Comparison of ENCODE assay signal across 24 cellular contexts in the genomic region with DNA sequence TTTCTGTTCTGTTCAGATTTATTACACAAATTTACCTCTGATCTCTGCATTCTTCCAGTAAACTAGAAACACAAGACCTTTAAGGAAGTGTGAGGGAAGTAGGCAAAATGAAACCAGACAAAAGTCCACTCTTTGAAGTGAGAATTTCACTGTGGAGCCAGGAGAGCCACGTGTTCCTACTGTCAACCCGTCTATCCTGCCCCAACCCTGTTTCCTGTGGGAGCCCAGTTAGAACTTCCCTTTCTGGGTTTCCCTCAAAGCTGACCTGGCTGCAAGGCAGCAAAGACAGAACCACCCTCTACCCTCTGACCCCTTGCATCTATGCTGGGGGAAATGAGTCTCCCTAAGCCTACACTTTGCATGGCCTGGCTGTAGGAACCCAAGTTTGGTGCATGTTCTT. TPM values are rescaled to one million over a fixed set of nuclear protein-coding genes. Genes with fewer than 3 reads are reported as not detected.
DNase-seq lines count a peak whose midpoint lies in the region; ATAC-seq and TF ChIP-seq lines count a peak whose summit lies in the region.
"Had no signal": no experiment of that assay in that cellular context is flagged by ENCODE, and none has a peak within 500 bp of the region (broad histone marks: within the 10 kb centered on the region; RNA-seq: fewer than 3 reads in every experiment).

No MANE protein-coding gene starts in this region.

- H3K27me3 ChIP-seq in gastroesophageal sphincter (no peaks in the 10 kb centered on the region), osteoblast (ENCODE audit: insufficient read depth, low read length) (no peaks in the 10 kb centered on the region)
- H3K27me3 ChIP-seq: ascending aorta, esophagus squamous epithelium, vagina had no signal

- H3K36me3 ChIP-seq in gastroesophageal sphincter (no peaks in the 10 kb centered on the region), osteoblast (ENCODE audit: insufficient read depth, low read length) (no peaks in the 10 kb centered on the region)
- H3K36me3 ChIP-seq: ascending aorta, vagina had no signal

- peak; percentile 65 for DNase-seq in Ammon's horn (ENCODE audit: low spot score)
- peak; percentile 3 for DNase-seq in NB4 (ENCODE audit: low read depth)
- no peak for DNase-seq in osteoblast (ENCODE audit: insufficient read length, low spot score, missing footprints)
- DNase-seq in NCI-H2227 treated with DMSO at 0.1 percent for 48 hours (lab: John Stamatoyannopoulos, UW) = no peak
- DNase-seq in activated CD4-positive, alpha-beta T cell treated with anti-CD3 and anti-CD28 coated beads, Interleukin-2, amount 50 U/mL, for 4 hours = no peak
- DNase-seq in kidney tubule cell (ENCODE audit: low spot score) = no peak
- no peak for DNase-seq in activated CD8-positive, alpha-beta memory T cell treated with anti-CD3 and anti-CD28 coated beads for 24 hours
- DNase-seq: ACHN; activated CD4-positive, CD25-positive, alpha-beta regulatory T cell treated with anti-CD3 and anti-CD28 coated beads, Interleukin-2, amount 50 U/mL, for 72 hours; activated naive CD4-positive, alpha-beta T cell treated with anti-CD3 and anti-CD28 coated beads for 36 hours; activated T-cell treated with anti-CD3 and anti-CD28 coated beads, Interleukin-2, amount 50 U/mL, for 48 hours; cerebellar nuclear complex; DMS153; effector memory CD4-positive, alpha-beta T cell; esophagus squamous epithelium; GOT3; NCI-H1105; NCI-H510A; NK-92 treated with Interleukin-12 subunit alpha and Interleukin-12 subunit beta, amount 100 ng/mL, for 24 hours had no signal

- H2AFZ ChIP-seq in osteoblast (ENCODE audit: low read length) = peak overlapping the region; percentile 62

- TF ChIP-seq EP300 in gastroesophageal sphincter (IDR thresholded peaks at IDR 0.05) = no peak

- no peak for TF ChIP-seq POLR2A in NB4 (IDR thresholded peaks at IDR 0.05; ENCODE audit: extremely low read depth, insufficient read length)
- TF ChIP-seq POLR2A in gastroesophageal sphincter (IDR thresholded peaks at IDR 0.05) = no peak

- H3K27ac ChIP-seq in gastroesophageal sphincter (no peak overlapping the region), osteoblast (ENCODE audit: low read depth, low read length) (no peak overlapping the region)
- H3K27ac ChIP-seq: ascending aorta, esophagus squamous epithelium, KMS-11, vagina had no signal

- H3K4me2 ChIP-seq in osteoblast (ENCODE audit: insufficient read depth, low read length) = no peak overlapping the region
- H3K4me2 ChIP-seq: KMS-11 had no signal

- H4K20me1 ChIP-seq in osteoblast (ENCODE audit: insufficient read depth, low read length) = no peaks in the 10 kb centered on the region

- H3K9me3 ChIP-seq in gastroesophageal sphincter = no peaks in the 10 kb centered on the region
- H3K9me3 ChIP-seq in osteoblast (ENCODE audit: low read depth, low read length) = no peaks in the 10 kb centered on the region
- H3K9me3 ChIP-seq: ascending aorta, esophagus squamous epithelium, vagina had no signal

- no peak for TF ChIP-seq CTCF in NB4 (IDR thresholded peaks at IDR 0.05; ENCODE audit: low read depth, low read length)
- TF ChIP-seq CTCF in gastroesophageal sphincter (IDR thresholded peaks at IDR 0.05) = no peak
- no peak for TF ChIP-seq CTCF in osteoblast (IDR thresholded peaks at IDR 0.05; ENCODE audit: extremely low read depth, low read depth, low read length)

- no peaks in the 10 kb centered on the region for H3K79me2 ChIP-seq in osteoblast (ENCODE audit: insufficient read depth, low read length)

- WGBS in gastroesophageal sphincter (ENCODE audit: low coverage in 1 of 2), 2 donors = 46% methylated on average over 2 of the region's 2 CpGs; no CpG with 5 or more reads in 1 of the 2 donors

- H3K4me1 ChIP-seq in gastroesophageal sphincter (peaks cover 0 to 11% (median 0%) of the 10 kb centered on the region in 3 donors), osteoblast (ENCODE audit: insufficient read depth, low read length) (no peaks in the 10 kb centered on the region)
- H3K4me1 ChIP-seq: ascending aorta, vagina had no signal

- peak; percentile 50 for ATAC-seq in gastroesophageal sphincter

- H3K4me3 ChIP-seq in NB4 (ENCODE audit: low read depth, low read length) = no peak overlapping the region
- no peak overlapping the region for H3K4me3 ChIP-seq in gastroesophageal sphincter
- H3K4me3 ChIP-seq in osteoblast (ENCODE audit: insufficient read depth, low read length) = no peak overlapping the region
- H3K4me3 ChIP-seq: ascending aorta, esophagus squamous epithelium, vagina had no signal

RNA-seq across cellular contexts. Expression of a gene that starts 40.0 kb away (rescaled TPM):
- total RNA-seq in gastroesophageal sphincter = 10 to 100 TPM in 1 of 4 donors, 1 to 10 TPM in 3; 3.9 to 13.4 (median 6.3) TPM
- total RNA-seq in osteoblast = 6.8 and 8.0 TPM in 2 replicates
- total RNA-seq: activated CD8-positive, alpha-beta memory T cell treated with anti-CD3 and anti-CD28 coated beads for 36 hours had no signal

Comparison
In these comparisons a context has a peak if more than half of its experiments do, and no peak if none do; other contexts are left out.
1. DNase-seq: peak in Ammon's horn (single experiment) and NB4 (single experiment); none in osteoblast (single experiment), NCI-H2227 treated with DMSO at 0.1 percent for 48 hours (single experiment), activated CD4-positive, alpha-beta T cell treated with anti-CD3 and anti-CD28 coated beads, Interleukin-2, amount 50 U/mL, for 4 hours (0 of 2), kidney tubule cell (single experiment) and activated CD8-positive, alpha-beta memory T cell treated with anti-CD3 and anti-CD28 coated beads for 24 hours (single experiment).